ENCODE assay signal across 8 cellular contexts in genomic region chr1:22416555-22417454, GRCh38. TPM values are rescaled to one million over a fixed set of nuclear protein-coding genes. Genes with fewer than 3 reads are reported as not detected.
DNase-seq lines count a peak whose midpoint lies in the region; ATAC-seq and TF ChIP-seq lines count a peak whose summit lies in the region.

No MANE protein-coding gene starts in this region.

- POLR2A ChIA-PET in HCT116 (lab: Charles Lee), result no interaction called here
- POLR2A ChIA-PET in activated CD4-positive, alpha-beta T cell treated with anti-CD3 and anti-CD28 coated beads for 36 hours (lab: Charles Lee), result no interaction called here

- no peak overlapping the region for H3K9ac ChIP-seq in HCT116 (ENCODE audit: low read length)

- H3K27ac ChIP-seq in HCT116 (ENCODE audit: low read depth, low read length) (no peak overlapping the region), right lobe of liver (no peak overlapping the region)

- H3K9me3 Mint-ChIP-seq in activated CD4-positive, alpha-beta T cell treated with anti-CD3 and anti-CD28 coated beads for 36 hours (ENCODE audit: low read depth), result no peaks in the 10 kb centered on the region

- peak; percentile 98 for TF ChIP-seq RAD21 in HCT116 (IDR thresholded peaks at IDR 0.05; ENCODE audit: low read depth)

- ATAC-seq in HCT116, result peak; percentile 78
- ATAC-seq in activated CD4-positive, alpha-beta T cell treated with anti-CD3 and anti-CD28 coated beads for 36 hours, result peak; percentile 84
- ATAC-seq in right lobe of liver, result peak; percentile 51 to 75 (median 66)
- no peak for ATAC-seq in HG02763 (IDR thresholded peaks at IDR 0.05; ENCODE audit: unreplicated experiment)

- H3K4me1 ChIP-seq in HCT116 (ENCODE audit: control insufficient read depth in 1 of 2, insufficient read depth in 2 of 2, low read length in 2 of 2), result peaks cover 16 to 38% of the 10 kb centered on the region in 2 experiments
- peaks cover 0 to 19% (median 7%) of the 10 kb centered on the region in 4 donors for H3K4me1 ChIP-seq in right lobe of liver

- peaks cover 32% of the 10 kb centered on the region for H3K27me3 Mint-ChIP-seq in activated CD4-positive, alpha-beta T cell treated with anti-CD3 and anti-CD28 coated beads for 36 hours

- RAD21 ChIA-PET in HCT116 (lab: Charles Lee; ENCODE audit: low non-redundant PET in 1 of 2, low total read pairs in 2 of 2, uncharacterized antibody in 2 of 2, unreplicated experiment in 2 of 2), result interaction anchor here (0.6 to 1.3 kb wide), 5 partner anchors 151 to 1046 kb away, joined by 3 to 5 read pairs (median 3); no protein-coding TSS in a partner anchor

- H4K20me1 ChIP-seq in HCT116 (ENCODE audit: insufficient read depth), result no peaks in the 10 kb centered on the region

- intact Hi-C loops in HCT116 (cut with micrococcal nuclease), result loop anchor here (1.0 to 5.0 kb wide), 6 partner anchors 285 to 1046 kb away; no protein-coding TSS in a partner anchor
- intact Hi-C loops in activated CD4-positive, alpha-beta T cell treated with anti-CD3 and anti-CD28 coated beads for 36 hours (cut with DNase I, micrococcal nuclease), result loop anchor here (1.0 to 10.0 kb wide), 5 partner anchors 202 to 455 kb away; no protein-coding TSS in a partner anchor
- intact Hi-C loops in right lobe of liver (cut with DNase I), result loop anchor here (5.0 to 10.0 kb wide), 3 partner anchors 282 to 312 kb away; no protein-coding TSS in a partner anchor

- H3K4me2 ChIP-seq in HCT116 (ENCODE audit: low read length), result peak overlapping the region; percentile 57

- H3K9me3 ChIP-seq in HCT116 (ENCODE audit: control insufficient read depth in 1 of 2, insufficient read depth in 1 of 2, low read depth in 1 of 2, low read length in 2 of 2) (no peaks in the 10 kb centered on the region), right lobe of liver (no peaks in the 10 kb centered on the region)

- TF ChIP-seq CTCF in HCT116 (IDR thresholded peaks at IDR 0.05 in 2 of 3, conservative IDR thresholded peaks at IDR 0.05 in 1 of 3; ENCODE audit: borderline replicate concordance in 1 of 3, insufficient read depth in 1 of 3, low read depth in 2 of 3, low read length in 2 of 3) (peak; percentile 88 to 97 (median 96)), choroid plexus epithelial cell (conservative IDR thresholded peaks at IDR 0.05; ENCODE audit: low read depth, low read length) (peak; percentile 98), right lobe of liver (IDR thresholded peaks at IDR 0.05) (peak; percentile 90 to 98 (median 96))

- no peak overlapping the region for H3K27ac Mint-ChIP-seq in activated CD4-positive, alpha-beta T cell treated with anti-CD3 and anti-CD28 coated beads for 36 hours

- TF ChIP-seq POLR2A in HCT116 (IDR thresholded peaks at IDR 0.05; ENCODE audit: borderline replicate concordance, extremely low read depth, insufficient read depth, insufficient read length) (no peak), right lobe of liver (IDR thresholded peaks at IDR 0.05) (no peak)

- H3K79me2 ChIP-seq in HCT116 (ENCODE audit: insufficient read depth, low read length), result no peaks in the 10 kb centered on the region

- no peaks in the 10 kb centered on the region for H3K9me2 ChIP-seq in HCT116 (ENCODE audit: insufficient read depth)

- WGBS in right lobe of liver (ENCODE audit: insufficient coverage, low coverage, low lambda C conversion rate, missing lambda C conversion rate), result 10% methylated on average over 3 of the region's 13 CpGs

- CTCF ChIA-PET in HCT116 (lab: Charles Lee), result interaction anchor here (0.8 to 2.9 kb wide), 15 partner anchors 9 to 1048 kb away, joined by 3 to 17 read pairs (median 4); partner anchors contain the start of gene WNT4
- CTCF ChIA-PET in activated CD4-positive, alpha-beta T cell treated with anti-CD3 and anti-CD28 coated beads for 36 hours (lab: Charles Lee), result interaction anchor here (0.5 to 1.8 kb wide), 24 partner anchors 9 to 363 kb away, joined by 3 to 15 read pairs (median 3); no protein-coding TSS in a partner anchor

- no peaks in the 10 kb centered on the region for H3K36me3 ChIP-seq in HCT116 (ENCODE audit: control insufficient read depth in 1 of 2, insufficient read depth in 2 of 2, low read length in 2 of 2)
- no peaks in the 10 kb centered on the region for H3K36me3 ChIP-seq in right lobe of liver

- H2AFZ ChIP-seq in HCT116 (ENCODE audit: low read depth, low read length, poor library complexity, severe bottlenecking), result peak overlapping the region; percentile 40

- H3K36me3 Mint-ChIP-seq in activated CD4-positive, alpha-beta T cell treated with anti-CD3 and anti-CD28 coated beads for 36 hours (ENCODE audit: low read depth), result no peaks in the 10 kb centered on the region

- H3K4me1 Mint-ChIP-seq in activated CD4-positive, alpha-beta T cell treated with anti-CD3 and anti-CD28 coated beads for 36 hours, result peaks cover 3% of the 10 kb centered on the region

- H3K27me3 ChIP-seq in HCT116 (ENCODE audit: insufficient read depth, low read length) (no peaks in the 10 kb centered on the region), right lobe of liver (no peaks in the 10 kb centered on the region)

- DNase-seq in AG20443 (ENCODE audit: low spot score) (peak; percentile 89), HCT116 (ENCODE audit: low read depth, low spot score) (peak; percentile 61), NCI-H510A (lab: John Stamatoyannopoulos, UW) (peak; percentile 49), choroid plexus epithelial cell (ENCODE audit: low read depth) (peak; percentile 81), right lobe of liver (peak; percentile 78 to 82 (median 81))
- peak; percentile 91 for DNase-seq in activated CD4-positive, alpha-beta T cell treated with anti-CD3 and anti-CD28 coated beads for 36 hours
- DNase-seq in stimulated activated CD4-positive, alpha-beta T cell treated with anti-CD3 and anti-CD28 coated beads, TNF-alpha, amount 100 ng/mL, for 1 hour (ENCODE audit: low read depth in 3 of 3, low spot score in 1 of 3), result peak in 2 of 3 donors; percentile 31 to 63

- H3K4me3 ChIP-seq in HCT116 (replicated peaks in 1 of 2; ENCODE audit: low read depth in 1 of 2, low read length in 2 of 2) (no peak overlapping the region), choroid plexus epithelial cell (ENCODE audit: low read depth, low read length) (no peak overlapping the region), right lobe of liver (no peak overlapping the region)

- H3K4me3 Mint-ChIP-seq in activated CD4-positive, alpha-beta T cell treated with anti-CD3 and anti-CD28 coated beads for 36 hours, result no peak overlapping the region

- BruUV-seq in HCT116 (replicated peaks; lab: Mats Ljungman, UMichigan), result no TSS peak

TF ChIP-seq in HCT116, 20 proteins besides CTCF, POLR2A, EP300 and RAD21:
- no peak for TF ChIP-seq SRF (IDR thresholded peaks at IDR 0.05; ENCODE audit: low read depth)
- TF ChIP-seq ZFX (IDR thresholded peaks at IDR 0.05), result 0 out of 2 replicates have a peak, but pooled peaks have one; percentile 30
- no peak for TF ChIP-seq ZBTB33 (IDR thresholded peaks at IDR 0.05; ENCODE audit: extremely low read depth, insufficient replicate concordance, low read length)
- no peak for TF ChIP-seq SP1 (IDR thresholded peaks at IDR 0.05; ENCODE audit: low read depth)
- TF ChIP-seq EZH2phosphoT487 (IDR thresholded peaks at IDR 0.05; ENCODE audit: borderline replicate concordance), result no peak
- 0 out of 2 replicates have a peak, but pooled peaks have one; percentile 7 for TF ChIP-seq CBX3 (IDR thresholded peaks at IDR 0.05; ENCODE audit: low read depth)

RNA-seq across cellular contexts. Expression of gene ZBTB40, which starts 34.8 kb away (rescaled TPM):
- total RNA-seq in HCT116 (2021; ENCODE audit: unreplicated experiment), result 19.5 TPM
- polyA plus RNA-seq in HCT116 (2012), result 8.4 and 10.1 TPM in 2 replicates
- total RNA-seq in activated CD4-positive, alpha-beta T cell treated with anti-CD3 and anti-CD28 coated beads for 36 hours, result 10 to 100 TPM; 12.7 to 13.5 TPM
- 1 to 10 TPM; 6.2 to 7.6 (median 7.0) TPM for total RNA-seq in right lobe of liver
